In genomic region chr1:155011437-155011907, GRCh38 we compare ENCODE assay signal across 12 cellular contexts. TPM values are rescaled to one million over a fixed set of nuclear protein-coding genes. Genes with fewer than 3 reads are reported as not detected.
A peak's percentile ranks its signal among the peaks of the same experiment; 100 is the strongest.
DNase-seq lines count a peak whose midpoint lies in the region; ATAC-seq and TF ChIP-seq lines count a peak whose summit lies in the region.
"Had no signal": no experiment of that assay in that cellular context is flagged by ENCODE, and none has a peak within 500 bp of the region (broad histone marks: within the 10 kb centered on the region; RNA-seq: fewer than 3 reads in every experiment).

No MANE protein-coding gene starts in this region.

- CTCF ChIA-PET in activated naive CD4-positive, alpha-beta T cell treated with anti-CD3 and anti-CD28 coated beads, Interleukin-2, amount 10 ng/mL, durations not matched to agents 7 days and 5 days (lab: Charles Lee) = interaction anchor here (0.6 to 5.0 kb wide), 5 partner anchors 12 to 50 kb away, joined by 3 to 21 read pairs (median 6); partner anchors contain the start of gene ADAM15

- H3K9me3 Mint-ChIP-seq in activated naive CD4-positive, alpha-beta T cell treated with anti-CD3 and anti-CD28 coated beads, Interleukin-2, amount 10 ng/mL, durations not matched to agents 7 days and 5 days = no peaks in the 10 kb centered on the region

- no peaks in the 10 kb centered on the region for H3K27me3 Mint-ChIP-seq in activated naive CD4-positive, alpha-beta T cell treated with anti-CD3 and anti-CD28 coated beads, Interleukin-2, amount 10 ng/mL, durations not matched to agents 7 days and 5 days

- peaks cover 47% of the 10 kb centered on the region for H3K36me3 Mint-ChIP-seq in activated naive CD4-positive, alpha-beta T cell treated with anti-CD3 and anti-CD28 coated beads, Interleukin-2, amount 10 ng/mL, durations not matched to agents 7 days and 5 days

- H3K9me3 ChIP-seq in colonic mucosa (no peaks in the 10 kb centered on the region), mucosa of stomach (ENCODE audit: control insufficient read depth, low read length) (no peaks in the 10 kb centered on the region), upper lobe of right lung (no peaks in the 10 kb centered on the region)
- H3K9me3 ChIP-seq: BE2C, right lobe of liver had no signal

- H3K4me1 Mint-ChIP-seq in activated naive CD4-positive, alpha-beta T cell treated with anti-CD3 and anti-CD28 coated beads, Interleukin-2, amount 10 ng/mL, durations not matched to agents 7 days and 5 days = peaks cover 84% of the 10 kb centered on the region

- peak overlapping the region; percentile 90 for H3K27ac Mint-ChIP-seq in activated naive CD4-positive, alpha-beta T cell treated with anti-CD3 and anti-CD28 coated beads, Interleukin-2, amount 10 ng/mL, durations not matched to agents 7 days and 5 days

- H3K4me1 ChIP-seq in colonic mucosa = peaks cover 49% of the 10 kb centered on the region
- peaks cover 89% of the 10 kb centered on the region for H3K4me1 ChIP-seq in mucosa of stomach (ENCODE audit: control insufficient read depth, insufficient read depth, low read length)
- peaks cover 65% of the 10 kb centered on the region for H3K4me1 ChIP-seq in upper lobe of right lung

- ATAC-seq in upper lobe of right lung (no peak), HG03135 (IDR thresholded peaks at IDR 0.05; ENCODE audit: unreplicated experiment) (no peak)

- TF ChIP-seq CTCF in colonic mucosa (IDR thresholded peaks at IDR 0.05) (no peak), upper lobe of right lung (IDR thresholded peaks at IDR 0.05) (no peak)

- intact Hi-C loops in colonic mucosa (cut with DNase I) (no loop called here), upper lobe of right lung (cut with DNase I) (no loop called here)

- H3K4me3 ChIP-seq in colonic mucosa = no peak overlapping the region
- no peak overlapping the region for H3K4me3 ChIP-seq in mucosa of stomach (ENCODE audit: low read length)
- H3K4me3 ChIP-seq in upper lobe of right lung = no peak overlapping the region
- H3K4me3 ChIP-seq: right lobe of liver had no signal

- peak overlapping the region; percentile 93 for H3K4me3 Mint-ChIP-seq in activated naive CD4-positive, alpha-beta T cell treated with anti-CD3 and anti-CD28 coated beads, Interleukin-2, amount 10 ng/mL, durations not matched to agents 7 days and 5 days

- H3K27me3 ChIP-seq in colonic mucosa = no peaks in the 10 kb centered on the region
- no peaks in the 10 kb centered on the region for H3K27me3 ChIP-seq in mucosa of stomach (ENCODE audit: control insufficient read depth, insufficient read depth, low read length)
- H3K27me3 ChIP-seq in upper lobe of right lung = no peaks in the 10 kb centered on the region
- H3K27me3 ChIP-seq: BE2C, right lobe of liver had no signal

- H3K27ac ChIP-seq in colonic mucosa (peak overlapping the region; percentile 94), upper lobe of right lung (peak overlapping the region; percentile 66)

- DNase-seq in activated naive CD4-positive, alpha-beta T cell treated with anti-CD3 and anti-CD28 coated beads, Interleukin-2, amount 10 ng/mL, durations not matched to agents 7 days and 5 days = no peak
- DNase-seq in activated naive CD4-positive, alpha-beta T cell (lab: John Stamatoyannopoulos, UW) = no peak
- DNase-seq in colonic mucosa (no peak), upper lobe of right lung (no peak), NCI-H1092 treated with DMSO at 0.1 percent for 48 hours (lab: John Stamatoyannopoulos, UW) (no peak), Ammon's horn (ENCODE audit: low spot score) (no peak)
- DNase-seq: NCI-H2029 treated with DMSO at 0.1 percent for 48 hours had no signal

- H3K36me3 ChIP-seq in colonic mucosa (peaks cover 13% of the 10 kb centered on the region), mucosa of stomach (ENCODE audit: control insufficient read depth, insufficient read depth, low read length) (peaks cover 18% of the 10 kb centered on the region), upper lobe of right lung (peaks cover 26% of the 10 kb centered on the region)

- H3K9ac ChIP-seq in colonic mucosa (ENCODE audit: low read depth in 2 of 2, low read length in 2 of 2) = peak overlapping the region; percentile 44 to 100
- H3K9ac ChIP-seq in mucosa of stomach (ENCODE audit: low read length) = peak overlapping the region; percentile 20

RNA-seq across cellular contexts. Expression of gene ZBTB7B, which starts 8.9 kb away (rescaled TPM):
- 100 to 1,000 TPM; 185 to 205 TPM for total RNA-seq in colonic mucosa
- total RNA-seq in upper lobe of right lung = 80.4 TPM

RNA-seq across cellular contexts. Expression of gene LENEP, which starts 18.1 kb away (rescaled TPM):
- total RNA-seq in colonic mucosa (not detected), upper lobe of right lung (not detected)
- total RNA-seq: astrocyte, right lobe of liver had no signal

RNA-seq across cellular contexts. Expression of gene DCST2, which starts 22.1 kb away (rescaled TPM):
- total RNA-seq in colonic mucosa (1 to 10 TPM; 1.7 to 1.9 TPM), upper lobe of right lung (1.5 TPM)

RNA-seq across cellular contexts. Expression of gene DCST1, which starts 22.2 kb away (rescaled TPM):
- not detected for total RNA-seq in colonic mucosa
- total RNA-seq in upper lobe of right lung = not detected
- total RNA-seq: astrocyte, right lobe of liver had no signal

RNA-seq across cellular contexts. Expression of gene FLAD1, which starts 28.3 kb away (rescaled TPM):
- total RNA-seq in colonic mucosa (10 to 100 TPM; 28.2 to 46.1 TPM), upper lobe of right lung (29.0 TPM)
